ENCODE assay signal across 19 cellular contexts in genomic region chr11:72826191-72826941, GRCh38. TPM values are rescaled to one million over a fixed set of nuclear protein-coding genes. Genes with fewer than 3 reads are reported as not detected.
DNase-seq lines count a peak whose midpoint lies in the region; ATAC-seq, FAIRE-seq and TF ChIP-seq lines count a peak whose summit lies in the region.
"Had no signal": no experiment of that assay in that cellular context is flagged by ENCODE, and none has a peak within 500 bp of the region (broad histone marks: within the 10 kb centered on the region; RNA-seq: fewer than 3 reads in every experiment).

No MANE protein-coding gene starts in this region.

- no peak overlapping the region for H2AK5ac ChIP-seq in H1 (ENCODE audit: low read depth, low read length)

- H3K23me2 ChIP-seq in H1 (ENCODE audit: low read depth, low read length), result peaks cover 11% of the 10 kb centered on the region

- no peak overlapping the region for H3K4me2 ChIP-seq in H1 (ENCODE audit: insufficient read depth in 1 of 2, low read depth in 2 of 2, low read length in 2 of 2)
- H3K4me2 ChIP-seq: neural progenitor cell had no signal

- WGBS in H1 (ENCODE audit: extremely low coverage in 1 of 2, insufficient coverage in 1 of 2, insufficient read length in 1 of 2, insufficient replicate concordance in 2 of 2, low coverage in 1 of 2, low lambda C conversion rate in 2 of 2, missing lambda C conversion rate in 1 of 2), 2 experiments, result 82% methylated on average over 13 of the region's 15 CpGs; no CpG with 5 or more reads in 1 of the 2 experiments

- no peak overlapping the region for H3K27ac ChIP-seq in H1 (ENCODE audit: low read depth, low read length)
- H3K27ac ChIP-seq: neural progenitor cell had no signal

- no peak overlapping the region for H4K91ac ChIP-seq in H1 (replicated peaks; ENCODE audit: insufficient read length, low read length)

- peaks cover 68 to 92% of the 10 kb centered on the region in 2 donors for H3K36me3 Mint-ChIP-seq in CD14-positive monocyte
- no peaks in the 10 kb centered on the region for H3K36me3 Mint-ChIP-seq in neural crest cell (ENCODE audit: low read depth)

- no peak for FAIRE-seq in H1 (lab: Jason Lieb, UNC)
- FAIRE-seq: colon, keratinocyte had no signal

- H3K79me2 ChIP-seq in H1 (ENCODE audit: control insufficient read depth in 1 of 2, insufficient read depth in 2 of 2, low read length in 2 of 2), result no peaks in the 10 kb centered on the region

- CTCF ChIA-PET in H1 (lab: Charles Lee; ENCODE audit: partially characterized antibody), result interaction anchor here (0.6 to 11.9 kb wide), 6 partner anchors 20 to 1413 kb away, joined by 3 to 258 read pairs (median 4); no protein-coding TSS in a partner anchor

- H4K20me1 ChIP-seq in H1 (replicated peaks in 1 of 2; ENCODE audit: control insufficient read depth in 1 of 2, insufficient read depth in 2 of 2, low read length in 2 of 2), result peaks cover 0 to 2% of the 10 kb centered on the region in 2 experiments

- H2BK120ac ChIP-seq in H1 (replicated peaks; ENCODE audit: low read depth, low read length), result no peak overlapping the region

- H3K18ac ChIP-seq in H1 (ENCODE audit: extremely low read depth, low read length), result no peak overlapping the region

- 0 out of 2 replicates have a peak overlapping the region, but pooled peaks have one; percentile 27 for H2BK12ac ChIP-seq in H1 (ENCODE audit: low read depth, low read length)

- H2BK15ac ChIP-seq in H1 (ENCODE audit: low read length), result no peak overlapping the region

- H3K4me3 ChIP-seq in H1 (ENCODE audit: extremely low read depth in 1 of 4, insufficient read depth in 2 of 4, low read depth in 3 of 4, low read length in 4 of 4), result no peak overlapping the region
- H3K4me3 ChIP-seq: body of pancreas, neural progenitor cell had no signal

- H3K14ac ChIP-seq in H1 (ENCODE audit: insufficient read length), result no peak overlapping the region

- H3K27me3 ChIP-seq in H1 (replicated peaks in 1 of 4; ENCODE audit: control insufficient read depth in 3 of 4, extremely low read depth in 1 of 4, insufficient read depth in 3 of 4, low read length in 3 of 4), result peaks cover 0 to 13% (median 9%) of the 10 kb centered on the region in 4 experiments; a peak in 6 of 7 replicates
- H3K27me3 ChIP-seq: body of pancreas had no signal

- intact Hi-C loops in CD14-positive monocyte (cut with micrococcal nuclease), result no loop called here

- no peak for TF ChIP-seq EP300 in H1 (IDR thresholded peaks at IDR 0.05; ENCODE audit: borderline replicate concordance in 1 of 2, low read depth in 2 of 2, low read length in 2 of 2)

- H3K9me3 Mint-ChIP-seq in CD14-positive monocyte (no peaks in the 10 kb centered on the region), neural crest cell (no peaks in the 10 kb centered on the region)
- H3K9me3 Mint-ChIP-seq: activated naive CD4-positive, alpha-beta T cell treated with anti-CD3 and anti-CD28 coated beads, Interleukin-2, amount 50 U/mL, for 24 hours; activated T-cell treated with anti-CD3 and anti-CD28 coated beads, Interleukin-2, amount 50 U/mL, for 4 hours; neural progenitor cell had no signal

- no peaks in the 10 kb centered on the region; a peak in 1 of 8 replicates for H3K36me3 ChIP-seq in H1 (ENCODE audit: control insufficient read depth in 2 of 4, insufficient read depth in 4 of 4, low read length in 3 of 4)
- H3K36me3 ChIP-seq: neural progenitor cell had no signal

- no peak overlapping the region for H4K5ac ChIP-seq in H1 (ENCODE audit: insufficient read length, low read depth, low read length)

- peaks cover 46% of the 10 kb centered on the region for H3K4me1 Mint-ChIP-seq in CD14-positive monocyte
- H3K4me1 Mint-ChIP-seq in neural crest cell, result peaks cover 5% of the 10 kb centered on the region

- peak; percentile 35 for TF ChIP-seq POLR2A in GM18505 (IDR thresholded peaks at IDR 0.05; ENCODE audit: borderline replicate concordance, extremely low read depth, insufficient read depth, insufficient read length)
- TF ChIP-seq POLR2A in H1 (IDR thresholded peaks at IDR 0.05; ENCODE audit: control extremely low read depth in 1 of 2, low read depth in 2 of 2, low read length in 2 of 2), result no peak

- H3K4me3 Mint-ChIP-seq in CD14-positive monocyte (no peak overlapping the region), neural crest cell (peak overlapping the region; percentile 54)
- H3K4me3 Mint-ChIP-seq: activated naive CD4-positive, alpha-beta T cell treated with anti-CD3 and anti-CD28 coated beads, Interleukin-2, amount 50 U/mL, for 24 hours; activated T-cell treated with anti-CD3 and anti-CD28 coated beads, Interleukin-2, amount 50 U/mL, for 4 hours; neural progenitor cell had no signal

- H3K27me3 Mint-ChIP-seq in CD14-positive monocyte (ENCODE audit: low read depth in 3 of 3) (peaks cover 0 to 2% (median 0%) of the 10 kb centered on the region in 3 donors), neural crest cell (ENCODE audit: low read depth) (peaks cover 7% of the 10 kb centered on the region)
- H3K27me3 Mint-ChIP-seq: activated naive CD4-positive, alpha-beta T cell treated with anti-CD3 and anti-CD28 coated beads, Interleukin-2, amount 50 U/mL, for 24 hours had no signal

- H3K27ac Mint-ChIP-seq in CD14-positive monocyte (peak overlapping the region; percentile 8 to 93 (median 88)), neural crest cell (ENCODE audit: unreplicated experiment) (no peak overlapping the region)
- H3K27ac Mint-ChIP-seq: activated naive CD4-positive, alpha-beta T cell treated with anti-CD3 and anti-CD28 coated beads, Interleukin-2, amount 50 U/mL, for 24 hours; neural progenitor cell had no signal

- ATAC-seq in GM18505 (IDR thresholded peaks at IDR 0.05; ENCODE audit: unreplicated experiment), result no peak
- no peak for ATAC-seq in HG03280 (IDR thresholded peaks at IDR 0.05; ENCODE audit: unreplicated experiment)
- ATAC-seq in GM21381 (IDR thresholded peaks at IDR 0.05; ENCODE audit: unreplicated experiment), result no peak
- ATAC-seq: activated T-cell treated with anti-CD3 and anti-CD28 coated beads, Interleukin-2, amount 50 U/mL, for 4 hours; body of pancreas had no signal

- H2BK5ac ChIP-seq in H1 (ENCODE audit: low read depth, low read length), result no peak overlapping the region

- H3K4ac ChIP-seq in H1 (replicated peaks; ENCODE audit: insufficient read length, low read depth, low read length), result no peak overlapping the region

- POLR2A ChIA-PET in H1 (lab: Charles Lee; ENCODE audit: partially characterized antibody), result interaction anchor here (1.0 to 1.4 kb wide), 3 partner anchors 10 to 101 kb away, joined by 3 read pairs; no protein-coding TSS in a partner anchor

- H3K9me3 ChIP-seq in H1 (ENCODE audit: insufficient read depth in 2 of 2, low read depth in 1 of 2, low read length in 1 of 2), result no peaks in the 10 kb centered on the region
- H3K9me3 ChIP-seq: body of pancreas had no signal

- no peak overlapping the region for H4K8ac ChIP-seq in H1 (ENCODE audit: extremely low read depth, insufficient read depth, low read length)

- no peak overlapping the region for H2AFZ ChIP-seq in H1 (ENCODE audit: low read length)
- H2AFZ ChIP-seq: neural progenitor cell had no signal

- no peak overlapping the region for H3K23ac ChIP-seq in H1 (ENCODE audit: insufficient read length)

- TF ChIP-seq CTCF in CD14-positive monocyte (IDR thresholded peaks at IDR 0.05) (no peak), H1 (IDR thresholded peaks at IDR 0.05; ENCODE audit: control extremely low read depth in 1 of 3, insufficient read depth in 1 of 3, low read depth in 1 of 3, low read length in 3 of 3) (no peak), neural crest cell (conservative IDR thresholded peaks at IDR 0.05) (no peak)

- no peaks in the 10 kb centered on the region for H3K79me1 ChIP-seq in H1 (ENCODE audit: low read depth, low read length)

- H2BK20ac ChIP-seq in H1 (ENCODE audit: low read length), result no peak overlapping the region

- peaks cover 0 to 7% (median 4%) of the 10 kb centered on the region in 4 experiments; a peak in 5 of 7 replicates for H3K4me1 ChIP-seq in H1 (replicated peaks in 1 of 4; ENCODE audit: control insufficient read depth in 3 of 4, insufficient read depth in 4 of 4, low read length in 3 of 4)

- no peak overlapping the region for H3K9ac ChIP-seq in H1 (replicated peaks in 1 of 4; ENCODE audit: extremely low read depth in 1 of 4, low read depth in 3 of 4, low read length in 3 of 4)
- H3K9ac ChIP-seq: neural progenitor cell had no signal

- DNase-seq in CD14-positive monocyte (ENCODE audit: low spot score), result no peak
- DNase-seq in H1 (ENCODE audit: low read depth in 1 of 2, low spot score in 2 of 2), result no peak
- DNase-seq in neural crest cell (ENCODE audit: low read depth, low spot score), result no peak
- DNase-seq in NCI-H2196 (lab: John Stamatoyannopoulos, UW; ENCODE audit: unreplicated experiment), result no peak
- no peak for DNase-seq in T-helper 2 cell
- DNase-seq: activated CD4-positive, alpha-beta T cell treated with anti-CD3 and anti-CD28 coated beads, Interleukin-2, amount 50 U/mL, for 1 hour; activated T-cell treated with anti-CD3 and anti-CD28 coated beads, Interleukin-2, amount 50 U/mL, for 4 hours; DND-41; NCI-H2029; NCI-H510A treated with DMSO at 0.1 percent for 48 hours; SHP77 treated with DMSO at 0.1 percent for 48 hours had no signal

- no peak for TF ChIP-seq RAD21 in H1 (IDR thresholded peaks at IDR 0.05 in 1 of 2, conservative IDR thresholded peaks at IDR 0.05 in 1 of 2; ENCODE audit: low read depth in 2 of 2, low read length in 2 of 2)

- no peak overlapping the region for H3K56ac ChIP-seq in H1 (replicated peaks; ENCODE audit: insufficient read length, low read depth, low read length)

RNA-seq across cellular contexts. Expression of gene ATG16L2, which starts 12.2 kb away (rescaled TPM):
- polyA plus RNA-seq in CD14-positive monocyte, result 10 to 100 TPM; 36.9 to 46.8 TPM
- 11.0 and 11.7 TPM in 2 replicates for total RNA-seq in H1 (2021; fragmentation: NEBNext Ultra II Directional; extraction: Animal tissue kit (Norgen Biotek cat#: 25700))
- polyA plus RNA-seq in H1 (2011; rRNA removed), result 18.5 and 23.4 TPM in 2 replicates
- 26.6 TPM for polyA plus RNA-seq in H1 (2011; cell fraction: cytosol; rRNA removed)
- 154 TPM for polyA plus RNA-seq in H1 (2011; cell fraction: nucleus; rRNA removed)
- polyA plus RNA-seq in H1 (2012, experiment 1 of 2), result 11.4 to 21.9 TPM (median 16.3 TPM) in 4 replicates
- polyA plus RNA-seq in H1 (2012, experiment 2 of 2), result 6.5 TPM
- polyA plus RNA-seq in H1 (2013, experiment 1 of 2), result 7.1 TPM
- 6.3 TPM for polyA plus RNA-seq in H1 (2013, experiment 2 of 2)
- polyA minus RNA-seq in H1 (2011; rRNA and poly(A)+ RNA removed), result 15.4 and 15.5 TPM in 2 replicates
- 7.7 TPM for polyA minus RNA-seq in H1 (2011; cell fraction: cytosol; rRNA and poly(A)+ RNA removed)
- 34.3 TPM for polyA minus RNA-seq in H1 (2011; cell fraction: nucleus; rRNA and poly(A)+ RNA removed)
- total RNA-seq in neural crest cell, result 22.7 and 24.5 TPM in 2 replicates

RNA-seq across cellular contexts. Expression of gene STARD10, which starts 32.5 kb away (rescaled TPM):
- polyA plus RNA-seq in CD14-positive monocyte, result 10 to 100 TPM; 13.6 to 15.4 TPM
- 23.7 and 25.3 TPM in 2 replicates for total RNA-seq in H1 (2021; fragmentation: NEBNext Ultra II Directional; extraction: Animal tissue kit (Norgen Biotek cat#: 25700))
- 35.7 and 57.1 TPM in 2 replicates for polyA plus RNA-seq in H1 (2011; rRNA removed)
- polyA plus RNA-seq in H1 (2011; cell fraction: cytosol; rRNA removed), result 41.5 TPM
- 74.6 TPM for polyA plus RNA-seq in H1 (2011; cell fraction: nucleus; rRNA removed)
- polyA plus RNA-seq in H1 (2012, experiment 1 of 2), result 26.5 to 39.2 TPM (median 33.0 TPM) in 4 replicates
- 26.5 TPM for polyA plus RNA-seq in H1 (2012, experiment 2 of 2)
- 16.4 TPM for polyA plus RNA-seq in H1 (2013, experiment 1 of 2)
- polyA plus RNA-seq in H1 (2013, experiment 2 of 2), result 14.7 TPM
- polyA minus RNA-seq in H1 (2011; rRNA and poly(A)+ RNA removed), result 31.9 and 36.2 TPM in 2 replicates
- 19.2 TPM for polyA minus RNA-seq in H1 (2011; cell fraction: cytosol; rRNA and poly(A)+ RNA removed)
- 19.1 TPM for polyA minus RNA-seq in H1 (2011; cell fraction: nucleus; rRNA and poly(A)+ RNA removed)
- 12.6 and 13.5 TPM in 2 replicates for total RNA-seq in neural crest cell
